ENCODE assay signal across 17 cellular contexts in the genomic region with DNA sequence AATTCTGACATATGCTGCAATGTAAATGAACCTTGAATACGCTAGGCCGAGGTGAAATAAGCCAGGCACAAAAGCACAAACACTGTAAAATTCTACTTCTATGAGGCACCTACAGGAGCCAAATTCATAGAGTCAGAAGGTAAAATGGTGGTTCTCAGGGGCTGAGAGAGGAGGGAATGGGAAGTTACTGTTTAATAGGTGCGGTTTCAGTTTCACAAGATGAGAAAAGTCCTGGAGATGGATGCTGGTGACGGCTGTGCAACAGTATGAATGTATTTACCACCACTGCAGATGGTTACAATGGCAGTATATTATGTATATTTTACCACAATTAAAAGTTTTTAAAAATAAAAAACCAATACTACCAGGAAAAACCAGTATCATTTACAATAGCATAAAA. TPM values are rescaled to one million over a fixed set of nuclear protein-coding genes. Genes with fewer than 3 reads are reported as not detected.
DNase-seq lines count a peak whose midpoint lies in the region; ATAC-seq, FAIRE-seq and TF ChIP-seq lines count a peak whose summit lies in the region.
"Had no signal": no experiment of that assay in that cellular context is flagged by ENCODE, and none has a peak within 500 bp of the region (broad histone marks: within the 10 kb centered on the region; RNA-seq: fewer than 3 reads in every experiment).

No MANE protein-coding gene starts in this region.

- H3K27me3 ChIP-seq in CD4-positive, CD25-positive, alpha-beta regulatory T cell (ENCODE audit: control insufficient read depth, insufficient read depth, low read length) = no peaks in the 10 kb centered on the region
- H3K27me3 ChIP-seq in SU-DHL-6 (ENCODE audit: low read length) = no peaks in the 10 kb centered on the region

- no peak overlapping the region for H2AFZ ChIP-seq in SU-DHL-6 (ENCODE audit: low read depth, low read length, severe bottlenecking)

- no peak for FAIRE-seq in urothelium cell line (lab: Jason Lieb, UNC)
- FAIRE-seq: endothelial cell of umbilical vein had no signal

- DNase-seq in CD4-positive, CD25-positive, alpha-beta regulatory T cell = no peak
- peak; percentile 52 for DNase-seq in KBM-7
- no peak for DNase-seq in naive thymus-derived CD8-positive, alpha-beta T cell
- DNase-seq in stimulated activated naive B cell treated with anti-CD40 and anti-IgM and Interleukin-4, amounts not matched to agents 10 μg/mL and 1 μg/mL and 100 μg/mL, for 72 hours = no peak
- no peak for DNase-seq in mesothelial cell of epicardium (ENCODE audit: low spot score in 2 of 2, unreplicated experiment in 2 of 2)
- DNase-seq in stimulated activated CD4-positive, alpha-beta T cell treated with anti-CD3 and anti-CD28 coated beads, Interleukin-4, amount 100 ng/mL, for 4 hours = no peak
- DNase-seq in urothelium cell line (ENCODE audit: low spot score) = no peak
- DNase-seq: activated naive CD4-positive, alpha-beta T cell treated with anti-CD3 and anti-CD28 coated beads, Interleukin-2, amount 10 ng/mL, durations not matched to agents 7 days and 5 days; central memory CD4-positive, alpha-beta T cell; kidney glomerular epithelial cell; mucosa of descending colon; NCI-H1436 treated with DMSO at 0.1 percent for 48 hours; NCI-H510A treated with DMSO at 0.1 percent for 48 hours; T1000 had no signal

- no peak overlapping the region for H3K4me3 ChIP-seq in CD4-positive, CD25-positive, alpha-beta regulatory T cell (ENCODE audit: low read depth, low read length)
- peak overlapping the region; percentile 26 for H3K4me3 ChIP-seq in SU-DHL-6 (ENCODE audit: insufficient read depth, low read length, poor library complexity, severe bottlenecking)
- H3K4me3 ChIP-seq: mucosa of descending colon, prostate gland had no signal

- H3K4me1 ChIP-seq in CD4-positive, CD25-positive, alpha-beta regulatory T cell (ENCODE audit: control insufficient read depth, insufficient read depth, low read length, poor library complexity, severe bottlenecking) = peaks cover 62% of the 10 kb centered on the region

- POLR2A ChIA-PET in naive thymus-derived CD8-positive, alpha-beta T cell (lab: Charles Lee) = no interaction called here

- in situ Hi-C loops in KBM-7 (cut with MboI; ENCODE audit: low pct_unique_long_range_greater_than_20kb, low sequenced_read_pairs) = no loop called here

- no peak for ATAC-seq in CD4-positive, CD25-positive, alpha-beta regulatory T cell (ENCODE audit: low read depth in 2 of 2)
- ATAC-seq in naive thymus-derived CD8-positive, alpha-beta T cell = no peak
- ATAC-seq in stimulated activated naive B cell treated with anti-CD40 and anti-IgM and Interleukin-4, amounts not matched to agents 10 μg/mL and 1 μg/mL and 100 μg/mL, for 72 hours (replicated peaks) = no peak
- ATAC-seq: mucosa of descending colon had no signal

- peak overlapping the region; percentile 57 to 99 (median 85) for H3K27ac Mint-ChIP-seq in CD4-positive, CD25-positive, alpha-beta regulatory T cell
- H3K27ac Mint-ChIP-seq in naive thymus-derived CD8-positive, alpha-beta T cell = peak overlapping the region in 6 of 10 donors; percentile 43 to 100 (median 78)
- no peak overlapping the region for H3K27ac Mint-ChIP-seq in stimulated activated naive B cell treated with anti-CD40 and anti-IgM and Interleukin-4, amounts not matched to agents 10 μg/mL and 1 μg/mL and 100 μg/mL, for 72 hours
- H3K27ac Mint-ChIP-seq in mesothelial cell of epicardium = no peak overlapping the region

- H3K4me1 Mint-ChIP-seq in CD4-positive, CD25-positive, alpha-beta regulatory T cell = peaks cover 28 to 82% (median 52%) of the 10 kb centered on the region in 4 donors
- H3K4me1 Mint-ChIP-seq in naive thymus-derived CD8-positive, alpha-beta T cell = peaks cover 46 to 83% (median 77%) of the 10 kb centered on the region in 4 donors
- peaks cover 62 to 85% of the 10 kb centered on the region in 2 donors for H3K4me1 Mint-ChIP-seq in stimulated activated naive B cell treated with anti-CD40 and anti-IgM and Interleukin-4, amounts not matched to agents 10 μg/mL and 1 μg/mL and 100 μg/mL, for 72 hours
- H3K4me1 Mint-ChIP-seq in mesothelial cell of epicardium = peaks cover 21% of the 10 kb centered on the region

- peak overlapping the region; percentile 22 for H3K9ac ChIP-seq in SU-DHL-6 (ENCODE audit: low read length)

- H3K36me3 ChIP-seq in CD4-positive, CD25-positive, alpha-beta regulatory T cell (ENCODE audit: control insufficient read depth, insufficient read depth, low read length) = no peaks in the 10 kb centered on the region
- no peaks in the 10 kb centered on the region for H3K36me3 ChIP-seq in SU-DHL-6 (ENCODE audit: low read length)
- H3K36me3 ChIP-seq: prostate gland had no signal

- peaks cover 70% of the 10 kb centered on the region for H3K79me2 ChIP-seq in SU-DHL-6 (ENCODE audit: insufficient read depth, low read length)

- H3F3A ChIP-seq in SU-DHL-6 (ENCODE audit: insufficient read depth) = peaks cover 39% of the 10 kb centered on the region

- no peaks in the 10 kb centered on the region for H3K9me3 ChIP-seq in CD4-positive, CD25-positive, alpha-beta regulatory T cell (ENCODE audit: control insufficient read depth in 2 of 2, low read length in 2 of 2)
- H3K9me3 ChIP-seq in SU-DHL-6 (ENCODE audit: insufficient read depth, low read length) = no peaks in the 10 kb centered on the region
- H3K9me3 ChIP-seq: mucosa of descending colon, prostate gland had no signal

- H3K27ac ChIP-seq in CD4-positive, CD25-positive, alpha-beta regulatory T cell (ENCODE audit: insufficient read depth, low read length, poor library complexity, severe bottlenecking) = peak overlapping the region; percentile 41
- peak overlapping the region; percentile 76 for H3K27ac ChIP-seq in SU-DHL-6 (ENCODE audit: low read depth, low read length)

- H3K9me2 ChIP-seq in SU-DHL-6 (replicated peaks; ENCODE audit: insufficient read depth, low read length) = no peaks in the 10 kb centered on the region

- no peaks in the 10 kb centered on the region for H3K27me3 Mint-ChIP-seq in CD4-positive, CD25-positive, alpha-beta regulatory T cell
- no peaks in the 10 kb centered on the region for H3K27me3 Mint-ChIP-seq in naive thymus-derived CD8-positive, alpha-beta T cell
- no peaks in the 10 kb centered on the region for H3K27me3 Mint-ChIP-seq in stimulated activated naive B cell treated with anti-CD40 and anti-IgM and Interleukin-4, amounts not matched to agents 10 μg/mL and 1 μg/mL and 100 μg/mL, for 72 hours
- peaks cover 36% of the 10 kb centered on the region for H3K27me3 Mint-ChIP-seq in mesothelial cell of epicardium (ENCODE audit: low read depth)
- H3K27me3 Mint-ChIP-seq: activated naive CD4-positive, alpha-beta T cell treated with anti-CD3 and anti-CD28 coated beads, Interleukin-2, amount 10 ng/mL, durations not matched to agents 7 days and 5 days had no signal

- H3K4me2 ChIP-seq in SU-DHL-6 (ENCODE audit: low read depth, low read length, poor library complexity, severe bottlenecking) = peak overlapping the region; percentile 81

- no peaks in the 10 kb centered on the region; the same call in 1 of the 2 replicates for H4K20me1 ChIP-seq in SU-DHL-6 (ENCODE audit: low read depth, low read length)

- peaks cover 4% of the 10 kb centered on the region for H3K36me3 Mint-ChIP-seq in CD4-positive, CD25-positive, alpha-beta regulatory T cell
- peaks cover 0 to 2% (median 2%) of the 10 kb centered on the region in 3 donors for H3K36me3 Mint-ChIP-seq in naive thymus-derived CD8-positive, alpha-beta T cell
- peaks cover 9 to 11% of the 10 kb centered on the region in 2 donors for H3K36me3 Mint-ChIP-seq in stimulated activated naive B cell treated with anti-CD40 and anti-IgM and Interleukin-4, amounts not matched to agents 10 μg/mL and 1 μg/mL and 100 μg/mL, for 72 hours
- H3K36me3 Mint-ChIP-seq in mesothelial cell of epicardium = peaks cover 8% of the 10 kb centered on the region

- H3K4me3 Mint-ChIP-seq in CD4-positive, CD25-positive, alpha-beta regulatory T cell = peak overlapping the region in 3 of 4 donors; percentile 8 to 98 (median 68)
- peak overlapping the region in 2 of 10 donors; percentile 39 to 98 for H3K4me3 Mint-ChIP-seq in naive thymus-derived CD8-positive, alpha-beta T cell
- H3K4me3 Mint-ChIP-seq in stimulated activated naive B cell treated with anti-CD40 and anti-IgM and Interleukin-4, amounts not matched to agents 10 μg/mL and 1 μg/mL and 100 μg/mL, for 72 hours = peak overlapping the region in 1 of 2 donors; percentile 31
- H3K4me3 Mint-ChIP-seq in mesothelial cell of epicardium = no peak overlapping the region
- H3K4me3 Mint-ChIP-seq: activated naive CD4-positive, alpha-beta T cell treated with anti-CD3 and anti-CD28 coated beads, Interleukin-2, amount 10 ng/mL, durations not matched to agents 7 days and 5 days had no signal

- H3K9me3 Mint-ChIP-seq in CD4-positive, CD25-positive, alpha-beta regulatory T cell = no peaks in the 10 kb centered on the region
- no peaks in the 10 kb centered on the region for H3K9me3 Mint-ChIP-seq in naive thymus-derived CD8-positive, alpha-beta T cell
- no peaks in the 10 kb centered on the region for H3K9me3 Mint-ChIP-seq in stimulated activated naive B cell treated with anti-CD40 and anti-IgM and Interleukin-4, amounts not matched to agents 10 μg/mL and 1 μg/mL and 100 μg/mL, for 72 hours
- no peaks in the 10 kb centered on the region for H3K9me3 Mint-ChIP-seq in mesothelial cell of epicardium
- H3K9me3 Mint-ChIP-seq: activated naive CD4-positive, alpha-beta T cell treated with anti-CD3 and anti-CD28 coated beads, Interleukin-2, amount 10 ng/mL, durations not matched to agents 7 days and 5 days had no signal

- TF ChIP-seq CTCF in SU-DHL-6 (IDR thresholded peaks at IDR 0.05; ENCODE audit: insufficient read depth, low read length, poor library complexity, severe bottlenecking) (no peak), mesothelial cell of epicardium (IDR thresholded peaks at IDR 0.05; ENCODE audit: unreplicated experiment) (no peak)

RNA-seq across cellular contexts. Expression of gene TNK2, which starts 4.0 kb away (rescaled TPM):
- 139 TPM for total RNA-seq in CD4-positive, CD25-positive, alpha-beta regulatory T cell
- polyA plus RNA-seq in CD4-positive, CD25-positive, alpha-beta regulatory T cell = 1 to 10 TPM in 3 of 4 donors, under 1 TPM in 1; 0.93 to 2.5 (median 1.7) TPM
- 100 to 1,000 TPM; 146 to 149 TPM for total RNA-seq in naive thymus-derived CD8-positive, alpha-beta T cell
- polyA plus RNA-seq in naive thymus-derived CD8-positive, alpha-beta T cell = 1 to 10 TPM; 1.3 to 2.5 (median 1.6) TPM
- 45.8 to 49.1 TPM (median 47.6 TPM) in 3 replicates for total RNA-seq in mesothelial cell of epicardium

Comparison
In these comparisons a context has a peak if more than half of its experiments do, and no peak if none do; other contexts are left out.
1. H3K27ac Mint-ChIP-seq: peak in CD4-positive, CD25-positive, alpha-beta regulatory T cell (3 of 3) and naive thymus-derived CD8-positive, alpha-beta T cell (6 of 10); none in stimulated activated naive B cell treated with anti-CD40 and anti-IgM and Interleukin-4, amounts not matched to agents 10 μg/mL and 1 μg/mL and 100 μg/mL, for 72 hours (single experiment) and mesothelial cell of epicardium (single experiment).